In the genomic region with DNA sequence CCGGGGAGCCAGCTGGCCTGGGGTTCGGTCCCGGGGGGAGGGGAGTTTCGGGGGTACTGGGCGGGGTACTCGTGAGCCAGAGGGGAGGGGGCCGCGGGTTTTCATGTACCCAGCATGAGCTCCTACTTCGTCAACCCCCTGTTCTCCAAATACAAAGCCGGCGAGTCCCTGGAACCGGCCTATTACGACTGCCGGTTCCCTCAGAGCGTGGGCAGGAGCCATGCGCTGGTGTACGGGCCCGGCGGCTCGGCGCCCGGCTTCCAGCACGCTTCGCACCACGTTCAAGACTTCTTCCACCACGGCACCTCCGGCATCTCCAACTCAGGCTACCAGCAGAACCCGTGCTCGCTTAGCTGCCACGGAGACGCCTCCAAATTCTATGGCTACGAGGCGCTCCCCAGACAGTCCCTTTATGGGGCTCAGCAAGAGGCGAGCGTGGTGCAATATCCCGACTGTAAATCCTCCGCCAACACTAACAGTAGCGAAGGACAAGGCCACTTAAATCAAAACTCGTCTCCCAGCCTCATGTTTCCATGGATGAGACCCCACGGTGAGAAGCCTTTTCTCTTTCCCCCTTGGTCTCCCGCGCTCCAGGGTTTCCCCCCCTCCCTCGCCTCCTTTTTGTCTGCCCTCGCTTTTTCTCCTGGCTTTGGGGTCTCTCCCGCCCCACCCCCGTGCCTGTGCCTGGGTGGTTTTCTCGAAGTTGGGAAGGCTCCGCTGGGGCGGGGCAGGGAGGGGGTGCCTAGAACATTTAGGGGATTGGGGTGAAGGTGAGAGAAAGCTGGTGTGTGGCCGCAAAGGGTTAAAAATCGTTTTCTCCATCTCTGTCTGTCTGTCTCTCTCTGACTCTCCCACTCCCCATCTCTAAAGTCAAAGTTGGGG, we compare ENCODE assay signal across 8 cellular contexts. TPM values are rescaled to one million over a fixed set of nuclear protein-coding genes. Genes with fewer than 3 reads are reported as not detected.
DNase-seq lines count a peak whose midpoint lies in the region; ATAC-seq, FAIRE-seq and TF ChIP-seq lines count a peak whose summit lies in the region.

No MANE protein-coding gene starts in this region.

- WGBS in tibial nerve, 2 donors, result 8 to 9% methylated on average over 23 to 35 of the region's 51 CpGs

- no peaks in the 10 kb centered on the region for H3K36me3 ChIP-seq in kidney (ENCODE audit: control insufficient read depth in 1 of 2, insufficient read depth in 2 of 2, low read length in 2 of 2)
- no peaks in the 10 kb centered on the region for H3K36me3 ChIP-seq in tibial nerve

- H3K27me3 ChIP-seq in tibial nerve, result peaks cover 0 to 62% of the 10 kb centered on the region in 2 donors

- peak overlapping the region in 1 of 2 donors; percentile 65 for H3K9ac ChIP-seq in kidney (ENCODE audit: low read length in 2 of 2)

- ATAC-seq in HG02759 (IDR thresholded peaks at IDR 0.05; ENCODE audit: unreplicated experiment), result no peak
- no peak for ATAC-seq in GM18868 (IDR thresholded peaks at IDR 0.05; ENCODE audit: unreplicated experiment)

- H3K9me3 ChIP-seq in kidney (ENCODE audit: control insufficient read depth in 1 of 2, low read length in 2 of 2) (no peaks in the 10 kb centered on the region), tibial nerve (no peaks in the 10 kb centered on the region)

- TF ChIP-seq EP300 in tibial nerve (IDR thresholded peaks at IDR 0.05), result no peak

- TF ChIP-seq CTCF in kidney (IDR thresholded peaks at IDR 0.05; ENCODE audit: borderline replicate concordance, extremely low read depth, insufficient read depth) (no peak), tibial nerve (IDR thresholded peaks at IDR 0.05) (no peak)

- H3K4me1 ChIP-seq in kidney (ENCODE audit: control insufficient read depth in 1 of 2, insufficient read depth in 1 of 2, low read depth in 1 of 2, low read length in 2 of 2), result peaks cover 19 to 29% of the 10 kb centered on the region in 2 donors
- H3K4me1 ChIP-seq in tibial nerve, result peaks cover 0 to 81% (median 18%) of the 10 kb centered on the region in 4 donors

- TF ChIP-seq POLR2A in tibial nerve (IDR thresholded peaks at IDR 0.05), result no peak

- FAIRE-seq in kidney (lab: Jason Lieb, UNC), result no peak

- peak overlapping the region; percentile 51 to 59 for H3K4me3 ChIP-seq in kidney (ENCODE audit: low read length in 2 of 2)
- H3K4me3 ChIP-seq in tibial nerve, result peak overlapping the region; percentile 39 to 59 (median 52)

- intact Hi-C loops in kidney (cut with DNase I), result loop anchor here (5.0 kb wide), 1 partner anchor 188 kb away; no protein-coding TSS in a partner anchor

- peak; percentile 46 for DNase-seq in activated T-cell treated with anti-CD3 and anti-CD28 coated beads, Interleukin-2, amount 50 U/mL, for 1 hour
- DNase-seq in activated T-cell treated with anti-CD3 and anti-CD28 coated beads, Interleukin-2, amount 50 U/mL, for 48 hours, result no peak
- peak; percentile 24 for DNase-seq in activated CD4-positive, alpha-beta T cell treated with anti-CD3 and anti-CD28 coated beads, Interleukin-2, amount 50 U/mL, for 1 hour
- peak; percentile 67 for DNase-seq in kidney
- DNase-seq in tibial nerve (ENCODE audit: low spot score in 2 of 2), result no peak
- DNase-seq in NCI-H2107 treated with DMSO at 0.1 percent for 48 hours (lab: John Stamatoyannopoulos, UW; ENCODE audit: unreplicated experiment), result no peak

- H3K27ac ChIP-seq in kidney (ENCODE audit: low read depth in 2 of 2, low read length in 2 of 2) (peak overlapping the region; percentile 33 to 67), tibial nerve (peak overlapping the region; percentile 78 to 99 (median 92))

RNA-seq across cellular contexts. Expression of a gene that starts 0.6 kb away (rescaled TPM):
- total RNA-seq in kidney (9.0 TPM), tibial nerve (1 to 10 TPM in 3 of 4 donors, under 1 TPM in 1; 0.98 to 2.3 (median 2.0) TPM)
- 2.1 TPM for polyA plus RNA-seq in kidney (ENCODE audit: insufficient read depth, low read depth, low replicate concordance)

RNA-seq across cellular contexts. Expression of a gene that starts 9.5 kb away (rescaled TPM):
- 16.5 TPM for total RNA-seq in kidney
- 11.7 TPM for polyA plus RNA-seq in kidney (ENCODE audit: insufficient read depth, low read depth, low replicate concordance)
- total RNA-seq in tibial nerve, result 10 to 100 TPM in 1 of 4 donors, 1 to 10 TPM in 3; 4.4 to 10.5 (median 7.9) TPM

RNA-seq across cellular contexts. Expression of a gene that starts 18.8 kb away (rescaled TPM):
- total RNA-seq in kidney (22.0 TPM), tibial nerve (10 to 100 TPM in 1 of 4 donors, 1 to 10 TPM in 3; 3.6 to 17.3 (median 7.2) TPM)
- polyA plus RNA-seq in kidney (ENCODE audit: insufficient read depth, low read depth, low replicate concordance), result 11.4 TPM

RNA-seq across cellular contexts. Expression of a gene that starts 23.4 kb away (rescaled TPM):
- total RNA-seq in kidney (4.8 TPM), tibial nerve (1 to 10 TPM; 1.4 to 2.7 (median 1.7) TPM)
- 0.24 TPM for polyA plus RNA-seq in kidney (ENCODE audit: insufficient read depth, low read depth, low replicate concordance)

RNA-seq across cellular contexts. Expression of a gene that starts 24.5 kb away (rescaled TPM):
- total RNA-seq in kidney (50.7 TPM), tibial nerve (1 to 10 TPM; 1.7 to 6.1 (median 2.5) TPM)
- 49.7 TPM for polyA plus RNA-seq in kidney (ENCODE audit: insufficient read depth, low read depth, low replicate concordance)

Comparison
In these comparisons a context has a peak if more than half of its experiments do, and no peak if none do; other contexts are left out.
1. DNase-seq: peak in activated T-cell treated with anti-CD3 and anti-CD28 coated beads, Interleukin-2, amount 50 U/mL, for 1 hour (single experiment), activated CD4-positive, alpha-beta T cell treated with anti-CD3 and anti-CD28 coated beads, Interleukin-2, amount 50 U/mL, for 1 hour (single experiment) and kidney (single experiment); none in activated T-cell treated with anti-CD3 and anti-CD28 coated beads, Interleukin-2, amount 50 U/mL, for 48 hours (0 of 2), tibial nerve (0 of 2) and NCI-H2107 treated with DMSO at 0.1 percent for 48 hours (single experiment).